Comparison of ENCODE assay signal across 8 cellular contexts in the genomic region with DNA sequence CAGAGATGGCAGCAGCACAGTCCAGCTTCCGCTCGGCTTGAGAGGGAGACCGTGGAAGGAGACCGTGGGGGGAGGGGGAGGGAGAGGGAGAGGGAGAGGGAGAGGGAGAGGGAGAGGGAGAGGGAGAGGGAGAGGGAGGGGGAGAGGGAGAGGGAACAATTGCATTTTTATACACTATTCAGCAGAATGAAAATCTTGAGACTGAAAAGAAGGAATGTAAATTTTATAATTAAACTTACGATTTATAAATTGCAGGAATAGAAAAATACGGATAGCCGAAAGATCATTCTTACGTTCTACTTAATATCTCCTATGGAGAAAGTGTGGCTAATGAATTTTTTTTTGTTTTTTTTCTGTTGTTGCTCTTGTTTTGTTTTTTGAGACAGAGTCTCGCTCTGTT.
"Had no signal": no experiment of that assay in that cellular context is flagged by ENCODE, and none has a peak within 500 bp of the region (broad histone marks: within the 10 kb centered on the region; RNA-seq: fewer than 3 reads in every experiment).

No MANE protein-coding gene starts in this region.

- FAIRE-seq: G401.6, GM12878, GM12891, GM12892, GM18507, GM19239 had no signal

- DNase-seq: GDM1, GF-D8 had no signal

- H3K4me3 ChIP-seq: GM12878 had no signal

- ATAC-seq: GM12878 had no signal
